Comparison of ENCODE assay signal across 8 cellular contexts in the genomic region with DNA sequence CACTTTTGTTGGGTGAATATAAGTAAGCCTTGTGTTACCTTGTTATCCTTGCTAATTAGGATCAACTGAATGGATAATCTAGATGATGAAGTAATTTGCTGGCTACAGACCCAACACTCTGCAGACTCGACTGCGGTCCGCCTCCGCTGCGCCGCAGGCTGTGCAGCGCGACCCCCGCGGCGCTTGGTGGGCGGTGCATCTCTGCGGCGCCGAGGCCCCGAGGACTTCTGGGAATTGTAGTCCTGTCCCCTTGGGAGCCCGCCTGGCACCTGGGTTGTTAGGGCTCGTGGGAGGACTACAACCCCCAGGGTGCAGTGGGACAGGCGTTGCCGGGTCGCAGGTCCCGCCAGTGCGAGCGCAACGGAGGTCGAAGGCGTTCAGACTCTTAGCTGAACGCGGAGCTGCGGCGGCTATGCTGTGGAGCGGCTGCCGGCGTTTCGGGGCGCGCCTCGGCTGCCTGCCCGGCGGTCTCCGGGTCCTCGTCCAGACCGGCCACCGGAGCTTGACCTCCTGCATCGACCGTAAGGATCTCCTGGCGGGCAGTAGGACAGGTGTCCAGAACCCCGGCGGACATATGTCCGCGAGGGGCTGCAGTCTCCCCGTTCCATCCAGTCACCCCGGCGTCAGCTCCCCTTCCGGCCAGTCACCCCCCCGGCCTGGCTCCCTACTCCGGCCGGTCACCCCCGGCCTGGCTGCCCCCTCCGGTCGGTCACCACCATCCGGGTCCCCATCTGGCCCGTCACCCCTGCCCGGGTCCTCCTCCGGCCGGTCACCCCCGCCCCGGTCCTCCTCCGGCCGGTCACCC. TPM values are rescaled to one million over a fixed set of nuclear protein-coding genes. Genes with fewer than 3 reads are reported as not detected.
DNase-seq lines count a peak whose midpoint lies in the region; ATAC-seq and TF ChIP-seq lines count a peak whose summit lies in the region.

A gene (plus strand): TSS at position 380 of the 805 bp plus-strand sequence. CDS start 33 bp downstream, at position 413.
A gene (minus strand): TSS at position 164 of the 805 bp plus-strand sequence. CDS start 470 bp downstream, outside the sequence.

- in situ Hi-C loops in Panc1 (cut with HindIII; ENCODE audit: low pct_unique_long_range_greater_than_20kb, low sequenced_read_pairs): no loop called here

- peak within 1 kb of the TSS; percentile 96 for H3K4me3 Mint-ChIP-seq in activated T-cell treated with anti-CD3 and anti-CD28 coated beads, Interleukin-2, amount 50 U/mL, for 4 hours

- H3K4me3 ChIP-seq in Panc1 (ENCODE audit: low read depth in 2 of 2, low read length in 2 of 2) (peak within 1 kb of the TSS; percentile 99), esophagus (ENCODE audit: low read depth in 1 of 2, low read length in 2 of 2) (peak within 1 kb of the TSS; percentile 81 to 97), muscle layer of duodenum (ENCODE audit: low read depth in 1 of 2, low read length in 2 of 2) (peak within 1 kb of the TSS; percentile 95 to 100)

- H3K9me3 Mint-ChIP-seq in activated T-cell treated with anti-CD3 and anti-CD28 coated beads, Interleukin-2, amount 50 U/mL, for 4 hours: no peaks in the 10 kb centered on the region

- H3K36me3 Mint-ChIP-seq in activated T-cell treated with anti-CD3 and anti-CD28 coated beads, Interleukin-2, amount 50 U/mL, for 4 hours (ENCODE audit: insufficient read depth): peaks cover 14% of the 10 kb centered on the region

- POLR2A ChIA-PET in Panc1 (lab: Charles Lee): interaction anchor here (0.8 kb wide), 1 partner anchor 30 kb away, joined by 3 read pairs; a partner anchor contains a TSS

- H3K27ac ChIP-seq in Panc1 (ENCODE audit: low read length) (peak within 1 kb of the TSS; percentile 96), esophagus (ENCODE audit: low read depth in 2 of 2, low read length in 1 of 2) (peak within 1 kb of the TSS; percentile 54 to 62), muscle layer of duodenum (ENCODE audit: low read length) (peak within 1 kb of the TSS; percentile 78)

- no peak for TF ChIP-seq CTCF in Panc1 (IDR thresholded peaks at IDR 0.05)

- intact Hi-C loops in Panc1 (cut with micrococcal nuclease; ENCODE audit: unreplicated experiment): loop anchor here (2.0 kb wide), 1 partner anchor 29 kb away; a partner anchor contains a TSS

- 0 to 1% methylated on average over 46 to 70 of the region's 70 CpGs for WGBS in esophagus, 2 donors

- H3K27me3 Mint-ChIP-seq in activated T-cell treated with anti-CD3 and anti-CD28 coated beads, Interleukin-2, amount 50 U/mL, for 4 hours (ENCODE audit: low read depth): no peaks in the 10 kb centered on the region

- H3K4me1 ChIP-seq in Panc1 (ENCODE audit: control insufficient read depth, insufficient read depth, low read length): peaks cover 17% of the 10 kb centered on the region
- H3K4me1 ChIP-seq in esophagus (ENCODE audit: control insufficient read depth in 2 of 2, insufficient read depth in 2 of 2, low read length in 1 of 2): no peaks in the 10 kb centered on the region
- peaks cover 6 to 23% of the 10 kb centered on the region in 2 donors for H3K4me1 ChIP-seq in muscle layer of duodenum (ENCODE audit: control insufficient read depth in 1 of 2, insufficient read depth in 2 of 2, low read length in 2 of 2)

- H3K36me3 ChIP-seq in Panc1 (ENCODE audit: control insufficient read depth, insufficient read depth, low read length) (no peaks in the 10 kb centered on the region), esophagus (ENCODE audit: control insufficient read depth in 2 of 2, insufficient read depth in 2 of 2, low read length in 1 of 2) (peaks cover 12 to 14% of the 10 kb centered on the region in 2 donors), muscle layer of duodenum (ENCODE audit: control insufficient read depth in 1 of 2, insufficient read depth in 2 of 2, low read length in 2 of 2) (peaks cover 20 to 36% of the 10 kb centered on the region in 2 donors)

- CTCF ChIA-PET in Panc1 (lab: Charles Lee): interaction anchor here (1.2 kb wide), 1 partner anchor 8 kb away, joined by 4 read pairs; no protein-coding TSS in a partner anchor

- ATAC-seq in GM21723 (IDR thresholded peaks at IDR 0.05; ENCODE audit: unreplicated experiment) (peak; percentile 99), Panc1 (peak; percentile 100)
- ATAC-seq in activated T-cell treated with anti-CD3 and anti-CD28 coated beads, Interleukin-2, amount 50 U/mL, for 4 hours: peak; percentile 99

- no TSS peak for BruUV-seq in Panc1 (replicated peaks; lab: Mats Ljungman, UMichigan)

- peaks cover 33% of the 10 kb centered on the region for H3K4me1 Mint-ChIP-seq in activated T-cell treated with anti-CD3 and anti-CD28 coated beads, Interleukin-2, amount 50 U/mL, for 4 hours (ENCODE audit: low read depth)

- DNase-seq in DMS79 (lab: John Stamatoyannopoulos, UW) (peak; percentile 97), KG1 (lab: John Stamatoyannopoulos, UW) (peak; percentile 99), Panc1 (ENCODE audit: low read depth, low spot score) (peak; percentile 85)
- peak; percentile 93 for DNase-seq in activated T-cell treated with anti-CD3 and anti-CD28 coated beads, Interleukin-2, amount 50 U/mL, for 4 hours
- DNase-seq in stimulated activated CD8-positive, alpha-beta memory T cell treated with anti-CD3 and anti-CD28 coated beads, Interleukin-7, amount 100 ng/mL, for 4 hours (ENCODE audit: low read depth in 2 of 2): peak; percentile 94 to 95

- no peaks in the 10 kb centered on the region for H3K27me3 ChIP-seq in Panc1 (ENCODE audit: control insufficient read depth, insufficient read depth, low read length)
- H3K27me3 ChIP-seq in esophagus (ENCODE audit: control insufficient read depth in 1 of 2, insufficient read depth in 2 of 2, low read length in 2 of 2): no peaks in the 10 kb centered on the region
- no peaks in the 10 kb centered on the region for H3K27me3 ChIP-seq in muscle layer of duodenum (ENCODE audit: low read depth, low read length)

- no peaks in the 10 kb centered on the region for H3K9me3 ChIP-seq in Panc1 (ENCODE audit: control insufficient read depth, insufficient read depth, low read depth, low read length)
- H3K9me3 ChIP-seq in esophagus (ENCODE audit: control insufficient read depth in 2 of 2, insufficient read depth in 1 of 2, low read depth in 1 of 2, low read length in 1 of 2): no peaks in the 10 kb centered on the region
- H3K9me3 ChIP-seq in muscle layer of duodenum (ENCODE audit: control insufficient read depth in 1 of 2, low read length in 2 of 2): no peaks in the 10 kb centered on the region

RNA-seq across cellular contexts. Expression of the first gene that starts in this region (rescaled TPM):
- total RNA-seq in Panc1 (2021; ENCODE audit: unreplicated experiment): 28.4 TPM
- 32.3 TPM for polyA plus RNA-seq in Panc1 (2012; ENCODE audit: insufficient read length)
- 10 to 100 TPM; 18.2 to 19.0 (median 18.4) TPM for total RNA-seq in activated T-cell treated with anti-CD3 and anti-CD28 coated beads, Interleukin-2, amount 50 U/mL, for 4 hours
- 10 to 100 TPM; 13.9 to 15.2 TPM for polyA plus RNA-seq in esophagus

RNA-seq across cellular contexts. Expression of the second gene that starts in this region (rescaled TPM):
- total RNA-seq in Panc1 (2021; ENCODE audit: unreplicated experiment): 33.6 TPM
- 36.9 TPM for polyA plus RNA-seq in Panc1 (2012; ENCODE audit: insufficient read length)
- total RNA-seq in activated T-cell treated with anti-CD3 and anti-CD28 coated beads, Interleukin-2, amount 50 U/mL, for 4 hours: 10 to 100 TPM; 37.7 to 49.0 (median 43.3) TPM
- 10 to 100 TPM; 22.0 to 26.8 TPM for polyA plus RNA-seq in esophagus

Comparison
In these comparisons a context has a peak if more than half of its experiments do, and no peak if none do; other contexts are left out.
1. Peak in every context shown above with its lines: DNase-seq, ATAC-seq, H3K4me3 ChIP-seq and H3K27ac ChIP-seq.